ENCODE assay signal across 1 cellular context in genomic region chr10:30583778-30584415, GRCh38.
TF ChIP-seq lines count a peak whose summit lies in the region.

No MANE protein-coding gene starts in this region.

TF ChIP-seq in GM12878, 131 proteins besides CTCF, POLR2A, EP300 and RAD21 (continued from another document and continues in another):
- TF ChIP-seq PRDM15 (CRISPR knock-in tag; IDR thresholded peaks at IDR 0.05): no peak
- no peak for TF ChIP-seq NFXL1 (IDR thresholded peaks at IDR 0.05; ENCODE audit: borderline replicate concordance)
- 0 out of 2 replicates have a peak, but pooled peaks have one; percentile 2 for TF ChIP-seq MEF2A (IDR thresholded peaks at IDR 0.05; ENCODE audit: insufficient read depth, low read depth, low read length)
- 0 out of 2 replicates have a peak, but pooled peaks have one; percentile 21 for TF ChIP-seq GATAD2B (conservative IDR thresholded peaks at IDR 0.05; ENCODE audit: low read depth)
- TF ChIP-seq TCF7 (IDR thresholded peaks at IDR 0.05; ENCODE audit: borderline replicate concordance): no peak
- no peak for TF ChIP-seq BHLHE40 (IDR thresholded peaks at IDR 0.05; ENCODE audit: borderline replicate concordance in 1 of 2, low read depth in 2 of 2, low read length in 1 of 2)
- TF ChIP-seq ZSCAN29 (IDR thresholded peaks at IDR 0.05): no peak
- peak; percentile 80 to 85 for TF ChIP-seq IKZF2 (IDR thresholded peaks at IDR 0.05)
- no peak for TF ChIP-seq IRF5 (IDR thresholded peaks at IDR 0.05; ENCODE audit: borderline replicate concordance)
- TF ChIP-seq MLLT1 (IDR thresholded peaks at IDR 0.05): no peak
- TF ChIP-seq ZZZ3 (IDR thresholded peaks at IDR 0.05; ENCODE audit: control insufficient read depth, insufficient read length, low read depth): no peak
- TF ChIP-seq ATF7 (IDR thresholded peaks at IDR 0.05; ENCODE audit: low read depth): no peak
- no peak for TF ChIP-seq HSF1 (IDR thresholded peaks at IDR 0.05; ENCODE audit: low read depth, low read length)
- 0 out of 4 replicates have a peak, but pooled peaks of 1 of the 2 experiments have one; percentile 42 for TF ChIP-seq ETV6 (conservative IDR thresholded peaks at IDR 0.05 in 1 of 2, IDR thresholded peaks at IDR 0.05 in 1 of 2; ENCODE audit: borderline replicate concordance in 1 of 2, low read depth in 1 of 2)
- peak; percentile 14; the same call in 1 of the 2 replicates for TF ChIP-seq CREM (IDR thresholded peaks at IDR 0.05; ENCODE audit: low read depth)
- no peak for TF ChIP-seq EGR1 (IDR thresholded peaks at IDR 0.05; ENCODE audit: borderline replicate concordance in 1 of 2, low read depth in 2 of 2, low read length in 2 of 2)
- TF ChIP-seq ELK1 (IDR thresholded peaks at IDR 0.05; ENCODE audit: low read depth, low read length): no peak
- TF ChIP-seq POLR2AphosphoS5 (IDR thresholded peaks at IDR 0.05; ENCODE audit: low read length): no peak
- TF ChIP-seq SUPT20H (IDR thresholded peaks at IDR 0.05; ENCODE audit: borderline replicate concordance, control insufficient read depth, low read depth, low read length): no peak
- no peak for TF ChIP-seq PAX8 (IDR thresholded peaks at IDR 0.05)
- TF ChIP-seq POU2F2 (IDR thresholded peaks at IDR 0.05; ENCODE audit: borderline replicate concordance, low read depth, low read length): no peak
- no peak for TF ChIP-seq ZNF274 (IDR thresholded peaks at IDR 0.05; ENCODE audit: insufficient read depth, insufficient read length)
- no peak for TF ChIP-seq SRF (IDR thresholded peaks at IDR 0.05; ENCODE audit: low read depth in 2 of 2, low read length in 2 of 2)
- no peak for TF ChIP-seq ZNF24 (IDR thresholded peaks at IDR 0.05)
- no peak for TF ChIP-seq CBX5 (IDR thresholded peaks at IDR 0.05; ENCODE audit: low read depth)
- peak; percentile 72 for TF ChIP-seq RELB (IDR thresholded peaks at IDR 0.05; ENCODE audit: low read depth)
- TF ChIP-seq SPI1 (IDR thresholded peaks at IDR 0.05; ENCODE audit: borderline replicate concordance, insufficient read depth, low read depth, low read length): peak; percentile 69; the same call in 1 of the 2 replicates
- TF ChIP-seq PKNOX1 (IDR thresholded peaks at IDR 0.05): peak; percentile 51; the same call in 1 of the 2 replicates
- no peak for TF ChIP-seq ATF3 (IDR thresholded peaks at IDR 0.05; ENCODE audit: borderline replicate concordance, extremely low read depth, low read depth, low read length)
- TF ChIP-seq ZNF592 (IDR thresholded peaks at IDR 0.05): no peak
- no peak for TF ChIP-seq ZBTB33 (IDR thresholded peaks at IDR 0.05)
- TF ChIP-seq EED (IDR thresholded peaks at IDR 0.05; ENCODE audit: low read depth): peak; percentile 91
